Comparison of ENCODE assay signal across 8 cellular contexts in the genomic region with DNA sequence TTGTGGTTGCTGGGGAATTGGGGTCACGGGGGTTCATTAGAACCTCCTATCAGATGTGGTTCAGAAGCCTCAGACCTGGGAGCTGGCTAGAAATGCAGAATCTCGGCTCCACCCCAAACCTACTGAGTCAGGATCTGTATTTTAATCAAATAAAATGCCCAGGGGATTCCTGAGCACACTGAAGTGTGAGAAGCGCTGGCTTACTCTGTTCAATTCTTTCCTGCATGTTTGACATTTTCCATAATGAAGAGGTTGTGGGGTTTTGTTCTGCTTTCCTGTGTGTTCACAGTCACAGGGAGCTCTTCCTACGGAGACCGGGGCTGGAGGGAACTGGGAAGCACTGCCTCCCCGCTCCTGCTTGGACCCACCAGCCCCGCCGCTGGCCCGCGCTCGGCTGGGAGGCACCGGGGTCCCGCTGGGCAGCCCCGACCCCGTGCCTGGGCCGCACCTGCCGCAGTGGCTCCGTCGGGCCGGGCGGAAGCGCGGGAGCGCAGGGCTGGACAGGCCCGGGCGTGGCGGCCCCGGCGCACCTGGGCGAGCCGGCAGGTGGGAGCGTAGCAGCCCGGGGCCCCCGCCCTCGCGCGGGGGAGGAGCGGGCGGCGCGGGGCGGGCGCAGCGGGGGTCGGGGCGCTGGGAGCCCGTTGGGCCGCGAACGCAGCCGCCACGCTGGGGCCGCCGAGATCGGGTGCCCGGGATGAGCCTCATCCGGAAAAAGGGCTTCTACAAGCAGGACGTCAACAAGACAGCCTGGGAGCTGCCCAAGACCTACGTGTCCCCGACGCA. TPM values are rescaled to one million over a fixed set of nuclear protein-coding genes. Genes with fewer than 3 reads are reported as not detected.
DNase-seq lines count a peak whose midpoint lies in the region; ATAC-seq and TF ChIP-seq lines count a peak whose summit lies in the region.

Gene MAPK13, plus strand, starts transcription at position 625 of the 783 bp plus-strand sequence. Its CDS starts 70 bp downstream, at position 695.

- H3K27ac Mint-ChIP-seq in T-cell: peak within 1 kb of the TSS; percentile 94
- peak within 1 kb of the TSS; percentile 81 for H3K27ac Mint-ChIP-seq in type B pancreatic cell

- H3K27me3 Mint-ChIP-seq in T-cell (no peaks in the 10 kb centered on the region), type B pancreatic cell (peaks cover 12% of the 10 kb centered on the region)

- H3K36me3 Mint-ChIP-seq in T-cell (peaks cover 14% of the 10 kb centered on the region), type B pancreatic cell (peaks cover 5% of the 10 kb centered on the region)

- no peak for TF ChIP-seq CTCF in type B pancreatic cell (conservative IDR thresholded peaks at IDR 0.05)

- H3K4me1 Mint-ChIP-seq in T-cell: peaks cover 56 to 73% (median 59%) of the 10 kb centered on the region in 3 donors
- peaks cover 31% of the 10 kb centered on the region for H3K4me1 Mint-ChIP-seq in type B pancreatic cell (ENCODE audit: unreplicated experiment)

- ATAC-seq in T-cell (replicated peaks in 1 of 4): peak; percentile 45 to 61 (median 56)
- ATAC-seq in HG03460 (IDR thresholded peaks at IDR 0.05; ENCODE audit: unreplicated experiment): no peak
- ATAC-seq in HG03520 (IDR thresholded peaks at IDR 0.05; ENCODE audit: unreplicated experiment): no peak

- DNase-seq in activated CD4-positive, alpha-beta T cell treated with anti-CD3 and anti-CD28 coated beads for 4 hours: peak; percentile 23 to 40
- DNase-seq in activated CD4-positive, alpha-beta T cell treated with anti-CD3 and anti-CD28 coated beads, Interleukin-2, amount 50 U/mL, for 4 hours: no peak
- DNase-seq in T-cell: peak in 12 of 34 experiments; percentile 9 to 43 (median 26)
- peak; percentile 39 for DNase-seq in dermis blood vessel endothelial cell
- no peak for DNase-seq in mucosa of gallbladder (ENCODE audit: low spot score)
- no peak for DNase-seq in type B pancreatic cell (ENCODE audit: extremely low spot score, unreplicated experiment)

- H3K4me3 Mint-ChIP-seq in T-cell (peak within 1 kb of the TSS; percentile 81 to 89 (median 83)), type B pancreatic cell (peak within 1 kb of the TSS; percentile 83)

- CTCF ChIA-PET in T-cell (lab: Charles Lee): interaction anchor here in 1 of 2 donors (1.9 to 3.3 kb wide), 2 partner anchors 10 to 101 kb away, joined by 12 to 25 read pairs; partner anchors contain the start of gene MAPK14

- POLR2A ChIA-PET in T-cell (lab: Charles Lee): interaction anchor here in 1 of 2 donors (0.6 kb wide), 1 partner anchor 22 kb away, joined by 4 read pairs; no protein-coding TSS in a partner anchor

- no peaks in the 10 kb centered on the region for H3K9me3 Mint-ChIP-seq in T-cell
- no peaks in the 10 kb centered on the region for H3K9me3 Mint-ChIP-seq in type B pancreatic cell

RNA-seq across cellular contexts. Expression of gene MAPK13, which starts in this region (rescaled TPM):
- 10 to 100 TPM; 38.2 to 45.6 (median 44.1) TPM for total RNA-seq in T-cell
- total RNA-seq in dermis blood vessel endothelial cell: 5.6 and 8.9 TPM in 2 replicates
- total RNA-seq in mucosa of gallbladder: 72.2 TPM
- total RNA-seq in type B pancreatic cell (ENCODE audit: low replicate concordance): 29.4 and 67.6 TPM in 2 replicates

Comparison
In these comparisons a context has a peak if more than half of its experiments do, and no peak if none do; other contexts are left out.
1. DNase-seq: peak in activated CD4-positive, alpha-beta T cell treated with anti-CD3 and anti-CD28 coated beads for 4 hours (2 of 2) and dermis blood vessel endothelial cell (single experiment); none in activated CD4-positive, alpha-beta T cell treated with anti-CD3 and anti-CD28 coated beads, Interleukin-2, amount 50 U/mL, for 4 hours (0 of 2), mucosa of gallbladder (single experiment) and type B pancreatic cell (single experiment).
2. ATAC-seq: peak in T-cell (4 of 4); none in HG03460 (single experiment) and HG03520 (single experiment).